ENCODE assay signal across 9 cellular contexts in the genomic region with DNA sequence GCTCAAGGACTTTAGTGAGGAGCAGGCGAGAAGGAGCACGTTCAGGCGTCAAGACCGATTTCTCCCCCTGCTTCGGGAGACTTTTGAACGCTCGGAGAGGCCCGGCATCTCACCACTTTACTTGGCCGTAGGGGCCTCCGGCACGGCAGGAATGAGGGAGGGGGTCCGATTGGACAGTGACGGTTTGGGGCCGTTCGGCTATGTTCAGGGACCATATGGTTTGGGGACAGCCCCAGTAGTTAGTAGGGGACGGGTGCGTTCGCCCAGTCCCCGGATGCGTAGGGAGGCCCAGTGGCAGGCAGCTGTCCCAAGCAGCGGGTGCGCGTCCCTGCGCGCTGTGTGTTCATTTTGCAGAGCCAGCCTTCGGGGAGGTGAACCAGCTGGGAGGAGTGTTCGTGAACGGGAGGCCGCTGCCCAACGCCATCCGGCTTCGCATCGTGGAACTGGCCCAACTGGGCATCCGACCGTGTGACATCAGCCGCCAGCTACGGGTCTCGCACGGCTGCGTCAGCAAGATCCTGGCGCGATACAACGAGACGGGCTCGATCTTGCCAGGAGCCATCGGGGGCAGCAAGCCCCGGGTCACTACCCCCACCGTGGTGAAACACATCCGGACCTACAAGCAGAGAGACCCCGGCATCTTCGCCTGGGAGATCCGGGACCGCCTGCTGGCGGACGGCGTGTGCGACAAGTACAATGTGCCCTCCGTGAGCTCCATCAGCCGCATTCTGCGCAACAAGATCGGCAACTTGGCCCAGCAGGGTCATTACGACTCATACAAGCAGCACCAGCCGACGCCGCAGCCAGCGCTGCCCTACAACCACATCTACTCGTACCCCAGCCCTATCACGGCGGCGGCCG. TPM values are rescaled to one million over a fixed set of nuclear protein-coding genes. Genes with fewer than 3 reads are reported as not detected.
DNase-seq lines count a peak whose midpoint lies in the region; ATAC-seq lines count a peak whose summit lies in the region.
"Had no signal": no experiment of that assay in that cellular context is flagged by ENCODE, and none has a peak within 500 bp of the region (broad histone marks: within the 10 kb centered on the region; RNA-seq: fewer than 3 reads in every experiment).

No MANE protein-coding gene starts in this region.

- no peak for ATAC-seq in HG02678 (IDR thresholded peaks at IDR 0.05; ENCODE audit: unreplicated experiment)

- H3K27ac ChIP-seq in thymus (ENCODE audit: low read depth), result peak overlapping the region; percentile 70

- H3K27me3 Mint-ChIP-seq in activated CD4-positive, alpha-beta memory T cell treated with anti-CD3 and anti-CD28 coated beads, Interleukin-2, amount 10 ng/mL, durations not matched to agents 7 days and 5 days, result peaks cover 88% of the 10 kb centered on the region
- H3K27me3 Mint-ChIP-seq in activated CD4-positive, alpha-beta memory T cell treated with anti-CD3 and anti-CD28 coated beads for 36 hours, result peaks cover 75% of the 10 kb centered on the region

- DNase-seq in activated CD4-positive, alpha-beta memory T cell treated with anti-CD3 and anti-CD28 coated beads, Interleukin-2, amount 10 ng/mL, durations not matched to agents 7 days and 5 days, result no peak
- no peak for DNase-seq in activated CD4-positive, alpha-beta memory T cell treated with anti-CD3 and anti-CD28 coated beads for 36 hours
- DNase-seq in SW480 (ENCODE audit: low spot score), result peak; percentile 14
- no peak for DNase-seq in NK-92 (lab: John Stamatoyannopoulos, UW; ENCODE audit: unreplicated experiment)
- no peak for DNase-seq in occipital lobe (lab: John Stamatoyannopoulos, UW)

- peaks cover 14% of the 10 kb centered on the region for H3K36me3 Mint-ChIP-seq in activated CD4-positive, alpha-beta memory T cell treated with anti-CD3 and anti-CD28 coated beads, Interleukin-2, amount 10 ng/mL, durations not matched to agents 7 days and 5 days (ENCODE audit: low read depth)
- H3K36me3 Mint-ChIP-seq in activated CD4-positive, alpha-beta memory T cell treated with anti-CD3 and anti-CD28 coated beads for 36 hours, result peaks cover 4% of the 10 kb centered on the region

- peaks cover 7% of the 10 kb centered on the region for H3K9me3 ChIP-seq in iPS-18c (ENCODE audit: control insufficient read depth, insufficient read depth, low read length)
- H3K9me3 ChIP-seq in thymus (ENCODE audit: control insufficient read depth), result peaks cover 1% of the 10 kb centered on the region

- CTCF ChIA-PET in activated CD4-positive, alpha-beta memory T cell treated with anti-CD3 and anti-CD28 coated beads, Interleukin-2, amount 10 ng/mL, durations not matched to agents 7 days and 5 days (lab: Charles Lee), result no interaction called here
- CTCF ChIA-PET in activated CD4-positive, alpha-beta memory T cell treated with anti-CD3 and anti-CD28 coated beads for 36 hours (lab: Charles Lee), result no interaction called here

- no peak overlapping the region for H3K4me3 Mint-ChIP-seq in activated CD4-positive, alpha-beta memory T cell treated with anti-CD3 and anti-CD28 coated beads, Interleukin-2, amount 10 ng/mL, durations not matched to agents 7 days and 5 days
- no peak overlapping the region for H3K4me3 Mint-ChIP-seq in activated CD4-positive, alpha-beta memory T cell treated with anti-CD3 and anti-CD28 coated beads for 36 hours

- peaks cover 21% of the 10 kb centered on the region for H3K4me1 Mint-ChIP-seq in activated CD4-positive, alpha-beta memory T cell treated with anti-CD3 and anti-CD28 coated beads, Interleukin-2, amount 10 ng/mL, durations not matched to agents 7 days and 5 days
- H3K4me1 Mint-ChIP-seq in activated CD4-positive, alpha-beta memory T cell treated with anti-CD3 and anti-CD28 coated beads for 36 hours (ENCODE audit: low read depth), result peaks cover 45% of the 10 kb centered on the region

- intact Hi-C loops in activated CD4-positive, alpha-beta memory T cell treated with anti-CD3 and anti-CD28 coated beads for 36 hours (cut with micrococcal nuclease), result no loop called here

- peaks cover 90% of the 10 kb centered on the region for H3K27me3 ChIP-seq in thymus (ENCODE audit: control insufficient read depth, insufficient read depth)

- no peaks in the 10 kb centered on the region for H3K36me3 ChIP-seq in thymus (ENCODE audit: control insufficient read depth, insufficient read depth)

- 7% methylated on average over 71 of the region's 71 CpGs for WGBS in thymus

- no peaks in the 10 kb centered on the region for H3K9me3 Mint-ChIP-seq in activated CD4-positive, alpha-beta memory T cell treated with anti-CD3 and anti-CD28 coated beads, Interleukin-2, amount 10 ng/mL, durations not matched to agents 7 days and 5 days
- H3K9me3 Mint-ChIP-seq in activated CD4-positive, alpha-beta memory T cell treated with anti-CD3 and anti-CD28 coated beads for 36 hours, result no peaks in the 10 kb centered on the region

- H3K4me3 ChIP-seq in iPS-18c (ENCODE audit: insufficient read depth, low read depth, low read length), result peak overlapping the region; percentile 43
- peak overlapping the region; percentile 25 for H3K4me3 ChIP-seq in thymus (ENCODE audit: low read length)

- peak overlapping the region; percentile 29 for H3K27ac Mint-ChIP-seq in activated CD4-positive, alpha-beta memory T cell treated with anti-CD3 and anti-CD28 coated beads, Interleukin-2, amount 10 ng/mL, durations not matched to agents 7 days and 5 days
- H3K27ac Mint-ChIP-seq in activated CD4-positive, alpha-beta memory T cell treated with anti-CD3 and anti-CD28 coated beads for 36 hours, result no peak overlapping the region

- POLR2A ChIA-PET in activated CD4-positive, alpha-beta memory T cell treated with anti-CD3 and anti-CD28 coated beads, Interleukin-2, amount 10 ng/mL, durations not matched to agents 7 days and 5 days (lab: Charles Lee), result no interaction called here
- POLR2A ChIA-PET in activated CD4-positive, alpha-beta memory T cell treated with anti-CD3 and anti-CD28 coated beads for 36 hours (lab: Charles Lee), result no interaction called here

- no peaks in the 10 kb centered on the region for H3K4me1 ChIP-seq in thymus (ENCODE audit: control insufficient read depth, insufficient read depth, low read length)

RNA-seq across cellular contexts. Expression of a gene that starts 1.1 kb away (rescaled TPM):
- total RNA-seq in activated CD4-positive, alpha-beta memory T cell treated with anti-CD3 and anti-CD28 coated beads, Interleukin-2, amount 10 ng/mL, durations not matched to agents 7 days and 5 days, result not detected
- total RNA-seq in activated CD4-positive, alpha-beta memory T cell treated with anti-CD3 and anti-CD28 coated beads for 36 hours, result not detected
- polyA plus RNA-seq in thymus, result 30.9 TPM
- under 0.01 TPM for total RNA-seq in occipital lobe
- total RNA-seq: mononuclear cell had no signal
